In the genomic region with DNA sequence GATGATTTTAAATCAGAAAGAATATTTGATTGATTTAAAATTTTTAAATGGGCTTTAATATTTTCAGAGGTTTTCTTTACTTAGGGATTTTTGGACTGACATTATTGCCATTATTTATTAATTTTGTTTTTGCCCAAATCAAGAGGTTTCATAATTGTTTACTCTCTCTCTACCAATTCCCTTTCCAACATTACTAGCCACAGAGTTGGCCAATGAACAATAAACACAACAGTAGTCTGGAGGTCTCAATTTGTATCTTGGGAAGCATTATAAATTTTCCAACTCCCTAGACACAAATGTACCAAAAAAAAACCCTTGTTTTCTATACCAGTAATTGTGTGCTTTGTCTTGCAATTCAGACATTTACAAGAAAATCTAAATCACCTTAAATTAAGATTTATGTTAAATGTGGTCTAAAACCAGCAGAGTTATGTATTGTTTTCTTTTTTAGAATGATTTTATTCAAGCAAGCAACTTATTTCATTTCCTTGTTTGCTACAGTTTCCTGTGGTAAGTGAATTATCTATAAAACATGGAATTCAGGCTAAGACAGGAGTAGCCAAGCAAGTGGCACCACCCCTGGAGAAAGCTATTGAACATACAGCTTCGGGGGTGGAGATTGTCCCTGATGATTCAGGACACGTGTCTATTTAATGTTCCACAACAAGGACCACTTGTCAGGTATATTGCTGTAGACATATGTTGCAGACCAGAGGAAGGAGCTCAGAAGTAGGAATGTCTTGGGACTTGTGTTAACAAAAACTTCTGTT, we compare ENCODE assay signal across 1 cellular context.
TF ChIP-seq lines count a peak whose summit lies in the region.

No MANE protein-coding gene starts in this region.

TF ChIP-seq in HepG2, 621 proteins besides CTCF, POLR2A, EP300 and RAD21:
- TF ChIP-seq RBM39 (IDR thresholded peaks at IDR 0.05; ENCODE audit: low read depth, low read length, poor library complexity, severe bottlenecking) (no peak), FOXK1 (CRISPR knock-in tag; IDR thresholded peaks at IDR 0.05; ENCODE audit: borderline replicate concordance, low read depth) (no peak), ZNF672 (CRISPR knock-in tag; IDR thresholded peaks at IDR 0.05) (no peak), HNRNPL (IDR thresholded peaks at IDR 0.05; ENCODE audit: low read depth, low read length) (no peak)
- TF ChIP-seq, protein P1, sequence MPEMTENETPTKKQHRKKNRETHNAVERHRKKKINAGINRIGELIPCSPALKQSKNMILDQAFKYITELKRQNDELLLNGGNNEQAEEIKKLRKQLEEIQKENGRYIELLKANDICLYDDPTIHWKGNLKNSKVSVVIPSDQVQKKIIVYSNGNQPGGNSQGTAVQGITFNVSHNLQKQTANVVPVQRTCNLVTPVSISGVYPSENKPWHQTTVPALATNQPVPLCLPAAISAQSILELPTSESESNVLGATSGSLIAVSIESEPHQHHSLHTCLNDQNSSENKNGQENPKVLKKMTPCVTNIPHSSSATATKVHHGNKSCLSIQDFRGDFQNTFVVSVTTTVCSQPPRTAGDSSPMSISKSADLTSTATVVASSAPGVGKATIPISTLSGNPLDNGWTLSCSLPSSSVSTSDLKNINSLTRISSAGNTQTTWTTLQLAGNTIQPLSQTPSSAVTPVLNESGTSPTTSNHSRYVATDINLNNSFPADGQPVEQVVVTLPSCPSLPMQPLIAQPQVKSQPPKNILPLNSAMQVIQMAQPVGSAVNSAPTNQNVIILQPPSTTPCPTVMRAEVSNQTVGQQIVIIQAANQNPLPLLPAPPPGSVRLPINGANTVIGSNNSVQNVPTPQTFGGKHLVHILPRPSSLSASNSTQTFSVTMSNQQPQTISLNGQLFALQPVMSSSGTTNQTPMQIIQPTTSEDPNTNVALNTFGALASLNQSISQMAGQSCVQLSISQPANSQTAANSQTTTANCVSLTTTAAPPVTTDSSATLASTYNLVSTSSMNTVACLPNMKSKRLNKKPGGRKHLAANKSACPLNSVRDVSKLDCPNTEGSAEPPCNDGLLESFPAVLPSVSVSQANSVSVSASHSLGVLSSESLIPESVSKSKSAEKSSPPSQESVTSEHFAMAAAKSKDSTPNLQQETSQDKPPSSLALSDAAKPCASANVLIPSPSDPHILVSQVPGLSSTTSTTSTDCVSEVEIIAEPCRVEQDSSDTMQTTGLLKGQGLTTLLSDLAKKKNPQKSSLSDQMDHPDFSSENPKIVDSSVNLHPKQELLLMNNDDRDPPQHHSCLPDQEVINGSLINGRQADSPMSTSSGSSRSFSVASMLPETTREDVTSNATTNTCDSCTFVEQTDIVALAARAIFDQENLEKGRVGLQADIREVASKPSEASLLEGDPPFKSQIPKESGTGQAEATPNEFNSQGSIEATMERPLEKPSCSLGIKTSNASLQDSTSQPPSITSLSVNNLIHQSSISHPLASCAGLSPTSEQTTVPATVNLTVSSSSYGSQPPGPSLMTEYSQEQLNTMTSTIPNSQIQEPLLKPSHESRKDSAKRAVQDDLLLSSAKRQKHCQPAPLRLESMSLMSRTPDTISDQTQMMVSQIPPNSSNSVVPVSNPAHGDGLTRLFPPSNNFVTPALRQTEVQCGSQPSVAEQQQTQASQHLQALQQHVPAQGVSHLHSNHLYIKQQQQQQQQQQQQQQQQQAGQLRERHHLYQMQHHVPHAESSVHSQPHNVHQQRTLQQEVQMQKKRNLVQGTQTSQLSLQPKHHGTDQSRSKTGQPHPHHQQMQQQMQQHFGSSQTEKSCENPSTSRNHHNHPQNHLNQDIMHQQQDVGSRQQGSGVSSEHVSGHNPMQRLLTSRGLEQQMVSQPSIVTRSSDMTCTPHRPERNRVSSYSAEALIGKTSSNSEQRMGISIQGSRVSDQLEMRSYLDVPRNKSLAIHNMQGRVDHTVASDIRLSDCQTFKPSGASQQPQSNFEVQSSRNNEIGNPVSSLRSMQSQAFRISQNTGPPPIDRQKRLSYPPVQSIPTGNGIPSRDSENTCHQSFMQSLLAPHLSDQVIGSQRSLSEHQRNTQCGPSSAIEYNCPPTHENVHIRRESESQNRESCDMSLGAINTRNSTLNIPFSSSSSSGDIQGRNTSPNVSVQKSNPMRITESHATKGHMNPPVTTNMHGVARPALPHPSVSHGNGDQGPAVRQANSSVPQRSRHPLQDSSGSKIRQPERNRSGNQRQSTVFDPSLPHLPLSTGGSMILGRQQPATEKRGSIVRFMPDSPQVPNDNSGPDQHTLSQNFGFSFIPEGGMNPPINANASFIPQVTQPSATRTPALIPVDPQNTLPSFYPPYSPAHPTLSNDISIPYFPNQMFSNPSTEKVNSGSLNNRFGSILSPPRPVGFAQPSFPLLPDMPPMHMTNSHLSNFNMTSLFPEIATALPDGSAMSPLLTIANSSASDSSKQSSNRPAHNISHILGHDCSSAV (CRISPR knock-in tag; IDR thresholded peaks at IDR 0.05; ENCODE audit: borderline replicate concordance): no peak
